In the genomic region with DNA sequence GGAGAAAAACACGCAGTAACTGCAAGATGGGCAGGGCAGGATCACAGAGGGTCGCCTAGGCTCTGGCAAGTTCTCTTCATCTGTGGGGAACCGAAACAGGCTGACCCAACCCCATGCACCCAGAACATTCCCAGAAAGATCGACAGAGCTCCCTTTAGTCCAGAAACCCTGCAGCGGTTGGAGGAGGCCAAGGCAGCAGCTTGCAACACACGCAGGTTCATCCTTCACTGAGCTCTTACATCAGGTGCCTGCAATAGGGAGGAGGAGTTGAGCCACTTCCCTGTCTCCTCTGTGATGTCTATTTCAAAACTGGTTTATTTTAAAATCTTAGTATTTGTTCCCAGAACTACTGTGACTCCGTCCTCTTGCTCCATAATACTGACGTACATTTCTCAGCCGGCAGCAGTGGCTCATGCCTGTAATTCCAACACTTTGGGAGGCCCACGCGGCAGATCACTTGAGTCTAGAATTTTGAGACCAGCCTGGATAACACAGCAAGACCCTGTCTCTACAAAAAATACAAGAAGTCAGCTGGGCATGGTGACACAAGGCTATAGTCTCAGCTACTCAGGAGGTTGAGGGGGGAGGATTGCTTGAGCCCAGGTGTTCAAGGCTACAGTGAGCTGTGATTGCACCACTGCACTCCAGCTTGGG, we compare ENCODE assay signal across 12 cellular contexts. TPM values are rescaled to one million over a fixed set of nuclear protein-coding genes. Genes with fewer than 3 reads are reported as not detected.
DNase-seq lines count a peak whose midpoint lies in the region; ATAC-seq, FAIRE-seq and TF ChIP-seq lines count a peak whose summit lies in the region.
"Had no signal": no experiment of that assay in that cellular context is flagged by ENCODE, and none has a peak within 500 bp of the region (broad histone marks: within the 10 kb centered on the region; RNA-seq: fewer than 3 reads in every experiment).

No MANE protein-coding gene starts in this region.

- 87% methylated on average over 11 of the region's 11 CpGs; no CpG with 5 or more reads in 1 of the 2 experiments for WGBS in H1 (ENCODE audit: extremely low coverage in 1 of 2, insufficient coverage in 1 of 2, insufficient read length in 1 of 2, insufficient replicate concordance in 2 of 2, low coverage in 1 of 2, low lambda C conversion rate in 2 of 2, missing lambda C conversion rate in 1 of 2), 2 experiments
- 59 to 61% methylated on average over 11 of the region's 11 CpGs for WGBS in tibial nerve, 2 donors

- POLR2A ChIA-PET in H1 (lab: Charles Lee; ENCODE audit: partially characterized antibody) = no interaction called here

- H2AK5ac ChIP-seq in H1 (ENCODE audit: low read depth, low read length) = 0 out of 2 replicates have a peak overlapping the region, but pooled peaks have one; percentile 39

- no peak overlapping the region for H3K27ac ChIP-seq in H1 (ENCODE audit: low read depth, low read length)
- H3K27ac ChIP-seq in tibial nerve = peak overlapping the region; percentile 27 to 94 (median 76)

- H3K23ac ChIP-seq in H1 (ENCODE audit: insufficient read length) = no peak overlapping the region

- no peak overlapping the region for H2AFZ ChIP-seq in H1 (ENCODE audit: low read length)

- H3K4me2 ChIP-seq in H1 (ENCODE audit: insufficient read depth in 1 of 2, low read depth in 2 of 2, low read length in 2 of 2) = no peak overlapping the region

- H3K4me1 ChIP-seq in H1 (replicated peaks in 1 of 4; ENCODE audit: control insufficient read depth in 3 of 4, insufficient read depth in 4 of 4, low read length in 3 of 4) (peaks cover 0 to 3% (median 0%) of the 10 kb centered on the region in 4 experiments; a peak in 3 of 7 replicates), tibial nerve (peaks cover 0 to 28% (median 7%) of the 10 kb centered on the region in 4 donors)

- H2BK5ac ChIP-seq in H1 (ENCODE audit: low read depth, low read length) = no peak overlapping the region

- H2BK120ac ChIP-seq in H1 (replicated peaks; ENCODE audit: low read depth, low read length) = no peak overlapping the region

- H3K4me3 ChIP-seq in H1 (ENCODE audit: extremely low read depth in 1 of 4, insufficient read depth in 2 of 4, low read depth in 3 of 4, low read length in 4 of 4) (no peak overlapping the region), tibial nerve (no peak overlapping the region)

- ATAC-seq in HG02759 (IDR thresholded peaks at IDR 0.05; ENCODE audit: unreplicated experiment) (no peak), GM21786 (IDR thresholded peaks at IDR 0.05; ENCODE audit: unreplicated experiment) (no peak)
- ATAC-seq: natural killer cell had no signal

- H3K9ac ChIP-seq in H1 (replicated peaks in 1 of 4; ENCODE audit: extremely low read depth in 1 of 4, low read depth in 3 of 4, low read length in 3 of 4) = no peak overlapping the region

- H3K18ac ChIP-seq in H1 (ENCODE audit: extremely low read depth, low read length) = no peak overlapping the region

- no peak overlapping the region for H4K5ac ChIP-seq in H1 (ENCODE audit: insufficient read length, low read depth, low read length)

- TF ChIP-seq EP300 in H1 (IDR thresholded peaks at IDR 0.05; ENCODE audit: borderline replicate concordance in 1 of 2, low read depth in 2 of 2, low read length in 2 of 2) (no peak), tibial nerve (IDR thresholded peaks at IDR 0.05) (peak; percentile 78 to 88)

- FAIRE-seq in H1 (lab: Jason Lieb, UNC) (no peak), urothelium cell line (lab: Jason Lieb, UNC) (no peak)

- no peak overlapping the region for H2BK12ac ChIP-seq in H1 (ENCODE audit: low read depth, low read length)

- no peaks in the 10 kb centered on the region for H3K79me1 ChIP-seq in H1 (ENCODE audit: low read depth, low read length)

- TF ChIP-seq CTCF in H1 (IDR thresholded peaks at IDR 0.05; ENCODE audit: control extremely low read depth in 1 of 3, insufficient read depth in 1 of 3, low read depth in 1 of 3, low read length in 3 of 3) (no peak), tibial nerve (IDR thresholded peaks at IDR 0.05) (no peak)

- H2BK15ac ChIP-seq in H1 (ENCODE audit: low read length) = no peak overlapping the region; the same call in 1 of the 2 replicates

- H3K4ac ChIP-seq in H1 (replicated peaks; ENCODE audit: insufficient read length, low read depth, low read length) = no peak overlapping the region

- H3K36me3 ChIP-seq in H1 (ENCODE audit: control insufficient read depth in 2 of 4, insufficient read depth in 4 of 4, low read length in 3 of 4) = no peaks in the 10 kb centered on the region
- H3K36me3 ChIP-seq in tibial nerve = no peaks in the 10 kb centered on the region

- no peak overlapping the region for H3K14ac ChIP-seq in H1 (ENCODE audit: insufficient read length)

- CTCF ChIA-PET in H1 (lab: Charles Lee; ENCODE audit: partially characterized antibody) = interaction anchor here (0.8 to 3.9 kb wide), 6 partner anchors 14 to 91 kb away, joined by 3 to 19 read pairs (median 4); a partner anchor contains a TSS

- H3K79me2 ChIP-seq in H1 (ENCODE audit: control insufficient read depth in 1 of 2, insufficient read depth in 2 of 2, low read length in 2 of 2) = no peaks in the 10 kb centered on the region

- TF ChIP-seq RAD21 in H1 (IDR thresholded peaks at IDR 0.05 in 1 of 2, conservative IDR thresholded peaks at IDR 0.05 in 1 of 2; ENCODE audit: low read depth in 2 of 2, low read length in 2 of 2) = no peak

- TF ChIP-seq POLR2A in H1 (IDR thresholded peaks at IDR 0.05; ENCODE audit: control extremely low read depth in 1 of 2, low read depth in 2 of 2, low read length in 2 of 2) (no peak), tibial nerve (IDR thresholded peaks at IDR 0.05) (no peak)

- no peaks in the 10 kb centered on the region for H4K20me1 ChIP-seq in H1 (replicated peaks in 1 of 2; ENCODE audit: control insufficient read depth in 1 of 2, insufficient read depth in 2 of 2, low read length in 2 of 2)

- H4K8ac ChIP-seq in H1 (ENCODE audit: extremely low read depth, insufficient read depth, low read length) = no peak overlapping the region

- H3K9me3 ChIP-seq in H1 (ENCODE audit: insufficient read depth in 2 of 2, low read depth in 1 of 2, low read length in 1 of 2) (no peaks in the 10 kb centered on the region), tibial nerve (peaks cover 0 to 7% (median 0%) of the 10 kb centered on the region in 4 donors)

- no peak overlapping the region for H3K56ac ChIP-seq in H1 (replicated peaks; ENCODE audit: insufficient read length, low read depth, low read length)

- no peak overlapping the region for H2BK20ac ChIP-seq in H1 (ENCODE audit: low read length)

- H3K27me3 ChIP-seq in H1 (replicated peaks in 1 of 4; ENCODE audit: control insufficient read depth in 3 of 4, extremely low read depth in 1 of 4, insufficient read depth in 3 of 4, low read length in 3 of 4) = no peaks in the 10 kb centered on the region
- no peaks in the 10 kb centered on the region for H3K27me3 ChIP-seq in tibial nerve

- peak overlapping the region; percentile 66 for H4K91ac ChIP-seq in H1 (replicated peaks; ENCODE audit: insufficient read length, low read length)

- DNase-seq in NOMO-1 (lab: John Stamatoyannopoulos, UW; ENCODE audit: unreplicated experiment in 2 of 2) (peak; percentile 85 to 96), H1 (ENCODE audit: low read depth in 1 of 2, low spot score in 2 of 2) (no peak), mucosa of gallbladder (ENCODE audit: low spot score) (peak; percentile 48), tibial nerve (ENCODE audit: low spot score in 2 of 2) (peak in 1 of 2 donors; percentile 64), urothelium cell line (ENCODE audit: low spot score) (no peak)
- no peak for DNase-seq in NK-92 treated with Interleukin-12 subunit alpha and Interleukin-12 subunit beta, amount 100 ng/mL, for 24 hours (lab: John Stamatoyannopoulos, UW)
- DNase-seq: activated effector memory CD4-positive, alpha-beta T cell treated with Interleukin-2 at 50 U/mL for 16 hours; natural killer cell; NCI-H2107 had no signal

- H3K23me2 ChIP-seq in H1 (ENCODE audit: low read depth, low read length) = peaks cover 7% of the 10 kb centered on the region; the same call in 1 of the 2 replicates

RNA-seq across cellular contexts. Expression of a gene that starts 11.5 kb away (rescaled TPM):
- 0.21 and 0.43 TPM in 2 replicates for total RNA-seq in H1 (2021; fragmentation: NEBNext Ultra II Directional; extraction: Animal tissue kit (Norgen Biotek cat#: 25700))
- polyA plus RNA-seq in H1 (2011; rRNA removed) = 0.13 and 0.20 TPM in 2 replicates
- 0.05 TPM for polyA plus RNA-seq in H1 (2011; cell fraction: cytosol; rRNA removed)
- 0.36 TPM for polyA plus RNA-seq in H1 (2011; cell fraction: nucleus; rRNA removed)
- polyA plus RNA-seq in H1 (2012, experiment 1 of 2) = 0.07 to 0.27 TPM (median 0.08 TPM) in 3 of 4 replicates, not detected in the other
- 0.07 TPM for polyA plus RNA-seq in H1 (2012, experiment 2 of 2)
- 0.12 TPM for polyA plus RNA-seq in H1 (2013, experiment 1 of 2)
- polyA plus RNA-seq in H1 (2013, experiment 2 of 2) = 0.09 TPM
- 0.05 TPM in 1 of 2 replicates, not detected in the other for polyA minus RNA-seq in H1 (2011; rRNA and poly(A)+ RNA removed)
- polyA minus RNA-seq in H1 (2011; cell fraction: cytosol; rRNA and poly(A)+ RNA removed) = not detected
- polyA minus RNA-seq in H1 (2011; cell fraction: nucleus; rRNA and poly(A)+ RNA removed) = 1.3 TPM
- total RNA-seq in mucosa of gallbladder = 15.1 TPM
- total RNA-seq in tibial nerve = 100 to 1,000 TPM in 1 of 4 donors, 10 to 100 TPM in 3; 19.0 to 213 (median 52.9) TPM

RNA-seq across cellular contexts. Expression of a gene that starts 13.9 kb away (rescaled TPM):
- not detected in 2 replicates for total RNA-seq in H1 (2021; fragmentation: NEBNext Ultra II Directional; extraction: Animal tissue kit (Norgen Biotek cat#: 25700))
- not detected in 2 replicates for polyA plus RNA-seq in H1 (2011; rRNA removed)
- polyA plus RNA-seq in H1 (2011; cell fraction: cytosol; rRNA removed) = 0.27 TPM
- polyA plus RNA-seq in H1 (2011; cell fraction: nucleus; rRNA removed) = 0.87 TPM
- 0.16 to 0.34 TPM in 2 of 4 replicates, not detected in the others for polyA plus RNA-seq in H1 (2012, experiment 1 of 2)
- polyA plus RNA-seq in H1 (2012, experiment 2 of 2) = not detected
- polyA plus RNA-seq in H1 (2013, experiment 1 of 2) = not detected
- polyA plus RNA-seq in H1 (2013, experiment 2 of 2) = 0.07 TPM
- 0.60 TPM in 1 of 2 replicates, not detected in the other for polyA minus RNA-seq in H1 (2011; rRNA and poly(A)+ RNA removed)
- not detected for polyA minus RNA-seq in H1 (2011; cell fraction: cytosol; rRNA and poly(A)+ RNA removed)
- not detected for polyA minus RNA-seq in H1 (2011; cell fraction: nucleus; rRNA and poly(A)+ RNA removed)
- total RNA-seq in mucosa of gallbladder (3.4 TPM), tibial nerve (not detected)
- total RNA-seq: T-helper 2 cell treated with Interferon-gamma antibody and Interleukin-4, amounts not matched to agents 100 ng/mL and 5 ng/mL, for 36 hours had no signal

RNA-seq across cellular contexts. Expression of a gene that starts 29.1 kb away (rescaled TPM):
- 20.3 and 20.9 TPM in 2 replicates for total RNA-seq in H1 (2021; fragmentation: NEBNext Ultra II Directional; extraction: Animal tissue kit (Norgen Biotek cat#: 25700))
- 35.2 and 51.8 TPM in 2 replicates for polyA plus RNA-seq in H1 (2011; rRNA removed)
- polyA plus RNA-seq in H1 (2011; cell fraction: cytosol; rRNA removed) = 37.5 TPM
- polyA plus RNA-seq in H1 (2011; cell fraction: nucleus; rRNA removed) = 41.5 TPM
- polyA plus RNA-seq in H1 (2012, experiment 1 of 2) = 26.6 to 32.0 TPM (median 28.6 TPM) in 4 replicates
- polyA plus RNA-seq in H1 (2012, experiment 2 of 2) = 32.8 TPM
- polyA plus RNA-seq in H1 (2013, experiment 1 of 2) = 10.2 TPM
- 10.7 TPM for polyA plus RNA-seq in H1 (2013, experiment 2 of 2)
- polyA minus RNA-seq in H1 (2011; rRNA and poly(A)+ RNA removed) = 29.1 and 46.5 TPM in 2 replicates
- 23.2 TPM for polyA minus RNA-seq in H1 (2011; cell fraction: cytosol; rRNA and poly(A)+ RNA removed)
- 25.6 TPM for polyA minus RNA-seq in H1 (2011; cell fraction: nucleus; rRNA and poly(A)+ RNA removed)
- total RNA-seq in mucosa of gallbladder (184 TPM), tibial nerve (100 to 1,000 TPM; 122 to 164 (median 140) TPM)

RNA-seq across cellular contexts. Expression of a gene that starts 48.4 kb away (rescaled TPM):
- total RNA-seq in H1 (2021; fragmentation: NEBNext Ultra II Directional; extraction: Animal tissue kit (Norgen Biotek cat#: 25700)) = 7.0 and 8.2 TPM in 2 replicates
- 6.2 and 8.1 TPM in 2 replicates for polyA plus RNA-seq in H1 (2011; rRNA removed)
- polyA plus RNA-seq in H1 (2011; cell fraction: cytosol; rRNA removed) = 5.8 TPM
- 11.8 TPM for polyA plus RNA-seq in H1 (2011; cell fraction: nucleus; rRNA removed)
- 4.1 to 7.0 TPM (median 5.3 TPM) in 4 replicates for polyA plus RNA-seq in H1 (2012, experiment 1 of 2)
- polyA plus RNA-seq in H1 (2012, experiment 2 of 2) = 1.9 TPM
- 1.3 TPM for polyA plus RNA-seq in H1 (2013, experiment 1 of 2)
- 1.2 TPM for polyA plus RNA-seq in H1 (2013, experiment 2 of 2)
- polyA minus RNA-seq in H1 (2011; rRNA and poly(A)+ RNA removed) = 11.3 and 14.8 TPM in 2 replicates
- polyA minus RNA-seq in H1 (2011; cell fraction: cytosol; rRNA and poly(A)+ RNA removed) = 3.5 TPM
- polyA minus RNA-seq in H1 (2011; cell fraction: nucleus; rRNA and poly(A)+ RNA removed) = 6.6 TPM
- total RNA-seq in mucosa of gallbladder (328 TPM), tibial nerve (not detected)
- total RNA-seq: T-helper 2 cell treated with Interferon-gamma antibody and Interleukin-4, amounts not matched to agents 100 ng/mL and 5 ng/mL, for 36 hours had no signal

Comparison
In these comparisons a context has a peak if more than half of its experiments do, and no peak if none do; other contexts are left out.
1. DNase-seq: peak in NOMO-1 (2 of 2) and mucosa of gallbladder (single experiment); none in H1 (0 of 2), urothelium cell line (single experiment) and NK-92 treated with Interleukin-12 subunit alpha and Interleukin-12 subunit beta, amount 100 ng/mL, for 24 hours (single experiment).
2. RNA of a gene that starts 11.5 kb away (total RNA-seq): 19.0 to 213 TPM in tibial nerve and 15.1 TPM in mucosa of gallbladder (single experiment); 0.21 to 0.43 TPM in H1; every median in the first group is over 10 times any median in the second.